Comparison of ENCODE assay signal across 2 cellular contexts in genomic region chr15:82907350-82907749, GRCh38.
TF ChIP-seq lines count a peak whose summit lies in the region.

No MANE protein-coding gene starts in this region.

TF ChIP-seq in HEK293, 187 proteins besides CTCF, POLR2A, EP300 and RAD21:
- TF ChIP-seq ZNF133 (tag by site-specific recombination; IDR thresholded peaks at IDR 0.05) (peak; percentile 99), ZNF654 (tag by site-specific recombination; IDR thresholded peaks at IDR 0.05; ENCODE audit: low read depth) (no peak), PRDM1 (tag by site-specific recombination; IDR thresholded peaks at IDR 0.05) (peak; percentile 99), ZNF366 (tag by site-specific recombination; conservative IDR thresholded peaks at IDR 0.05) (peak; percentile 85), ZNF311 (tag by site-specific recombination; IDR thresholded peaks at IDR 0.05; ENCODE audit: borderline replicate concordance) (no peak)

TF ChIP-seq in K562, 482 proteins besides CTCF, POLR2A, EP300 and RAD21:
- TF ChIP-seq ZNF512 (tag; IDR thresholded peaks at IDR 0.05) (peak; percentile 61), IRF1 (CRISPR knock-in tag; IDR thresholded peaks at IDR 0.05; ENCODE audit: borderline replicate concordance) (no peak)
